ENCODE assay signal across 19 cellular contexts in genomic region chr20:51577432-51578144, GRCh38. TPM values are rescaled to one million over a fixed set of nuclear protein-coding genes. Genes with fewer than 3 reads are reported as not detected.
DNase-seq lines count a peak whose midpoint lies in the region; ATAC-seq, FAIRE-seq and TF ChIP-seq lines count a peak whose summit lies in the region.
"Had no signal": no experiment of that assay in that cellular context is flagged by ENCODE, and none has a peak within 500 bp of the region (broad histone marks: within the 10 kb centered on the region; RNA-seq: fewer than 3 reads in every experiment).

No MANE protein-coding gene starts in this region.

- TF ChIP-seq POLR2A in HepG2 (IDR thresholded peaks at IDR 0.05; ENCODE audit: insufficient read depth in 1 of 2, low read depth in 2 of 2, low read length in 2 of 2) = no peak
- no peak for TF ChIP-seq POLR2A in right lobe of liver (IDR thresholded peaks at IDR 0.05)
- TF ChIP-seq POLR2A in K562 (conservative IDR thresholded peaks at IDR 0.05) = no peak

- no peak overlapping the region for H2AK5ac ChIP-seq in neuronal stem cell (ENCODE audit: low read depth, low read length)

- ATAC-seq in HepG2 (peak; percentile 15; the same call in 2 of the 3 replicates), right lobe of liver (no peak), K562 (peak; percentile 60)
- ATAC-seq: GM23338 had no signal

- no peak overlapping the region for H2BK15ac ChIP-seq in neuronal stem cell (ENCODE audit: low read length)

- TF ChIP-seq RAD21 in HepG2 (CRISPR knock-in tag; IDR thresholded peaks at IDR 0.05) = no peak
- TF ChIP-seq RAD21 in K562 (CRISPR knock-in tag; conservative IDR thresholded peaks at IDR 0.05 in 1 of 2, IDR thresholded peaks at IDR 0.05 in 1 of 2) = no peak

- H2BK5ac ChIP-seq in neuronal stem cell (ENCODE audit: low read length) = no peak overlapping the region

- no peak overlapping the region for H4K91ac ChIP-seq in neuronal stem cell (ENCODE audit: low read depth, low read length, poor library complexity)

- H3K36me3 ChIP-seq in HepG2 (replicated peaks in 1 of 2; ENCODE audit: control insufficient read depth in 1 of 2, insufficient read depth in 2 of 2, low read length in 2 of 2) (no peaks in the 10 kb centered on the region), right lobe of liver (no peaks in the 10 kb centered on the region), K562 (ENCODE audit: control insufficient read depth, insufficient read depth, low read length) (no peaks in the 10 kb centered on the region), neuronal stem cell (replicated peaks in 1 of 2; ENCODE audit: control insufficient read depth in 2 of 2, insufficient read depth in 2 of 2, low read length in 2 of 2) (no peaks in the 10 kb centered on the region)
- H3K36me3 ChIP-seq: BLaER1 had no signal

- POLR2A ChIA-PET in HepG2 (lab: Yijun Ruan, JAX) = interaction anchor here (1.4 kb wide), 1 partner anchor 14 kb away, joined by 3 read pairs; no protein-coding TSS in a partner anchor
- POLR2A ChIA-PET in K562 (lab: Yijun Ruan, JAX) = no interaction called here

- intact Hi-C loops in HepG2 (cut with micrococcal nuclease; ENCODE audit: unreplicated experiment) = no loop called here
- intact Hi-C loops in right lobe of liver (cut with DNase I) = no loop called here
- intact Hi-C loops in K562 (cut with micrococcal nuclease) = no loop called here

- peaks cover 0 to 42% of the 10 kb centered on the region in 2 experiments; a peak in 2 of 5 replicates for H3K27me3 ChIP-seq in HepG2 (ENCODE audit: control insufficient read depth in 1 of 2, insufficient read depth in 2 of 2, low read length in 2 of 2)
- H3K27me3 ChIP-seq in right lobe of liver = no peaks in the 10 kb centered on the region
- H3K27me3 ChIP-seq in K562 (ENCODE audit: control insufficient read depth in 2 of 2, insufficient read depth in 2 of 2, low read length in 2 of 2) = no peaks in the 10 kb centered on the region
- H3K27me3 ChIP-seq in neuronal stem cell (ENCODE audit: control insufficient read depth in 3 of 3, insufficient read depth in 3 of 3, low read depth in 1 of 3, low read length in 3 of 3) = no peaks in the 10 kb centered on the region
- H3K27me3 ChIP-seq: BLaER1 had no signal

- TF ChIP-seq CTCF in HepG2 (CRISPR knock-in tag; IDR thresholded peaks at IDR 0.05) (peak; percentile 25; the same call in 1 of the 2 replicates), right lobe of liver (IDR thresholded peaks at IDR 0.05) (no peak), K562 (IDR thresholded peaks at IDR 0.05 in 2 of 3, conservative IDR thresholded peaks at IDR 0.05 in 1 of 3; ENCODE audit: insufficient read depth in 2 of 3, low read depth in 1 of 3, low read length in 3 of 3) (peak in 2 of 3 experiments; percentile 3 to 32; a peak in 1 of 6 replicates)

- in situ Hi-C loops in HepG2 (cut with HindIII; ENCODE audit: extremely low pct_ligation_motif_present, low pct_unique_long_range_greater_than_20kb) (loop anchor here (25.0 kb wide), 1 partner anchor 590 kb away; no protein-coding TSS in a partner anchor), K562 (cut with MboI) (no loop called here)

- H3K18ac ChIP-seq in neuronal stem cell (ENCODE audit: low read length) = peak overlapping the region; percentile 11

- H2AFZ ChIP-seq in HepG2 (ENCODE audit: low read length) (no peak overlapping the region), K562 (ENCODE audit: low read depth, low read length) (peak overlapping the region; percentile 54), neuronal stem cell (ENCODE audit: low read length) (no peak overlapping the region)
- H2AFZ ChIP-seq: GM23338 had no signal

- no peak for TF ChIP-seq EP300 in HepG2 (IDR thresholded peaks at IDR 0.05; ENCODE audit: low read depth in 2 of 2, low read length in 2 of 2)
- no peak for TF ChIP-seq EP300 in HepG2 (CRISPR knock-in tag; IDR thresholded peaks at IDR 0.05; ENCODE audit: borderline replicate concordance)
- TF ChIP-seq EP300 in K562 (IDR thresholded peaks at IDR 0.05; ENCODE audit: low read length) = no peak

- no peak for DNase-seq in HepG2 (ENCODE audit: low spot score)
- DNase-seq in right lobe of liver = no peak
- DNase-seq in K562 (ENCODE audit: extremely low read depth in 1 of 4, low spot score in 3 of 4) = no peak
- DNase-seq in neuronal stem cell (ENCODE audit: low spot score) = no peak
- no peak for DNase-seq in GM19238 (ENCODE audit: insufficient read length, low spot score)
- DNase-seq in NCI-H146 (lab: John Stamatoyannopoulos, UW) = no peak
- DNase-seq in GM19239 (ENCODE audit: insufficient read length, low spot score) = no peak
- DNase-seq: AML-193; Calu3; CD4-positive, alpha-beta memory T cell; DMS53; DND-41; EL had no signal

- no peak overlapping the region for H2BK120ac ChIP-seq in neuronal stem cell (ENCODE audit: low read depth, low read length)

- no peak overlapping the region for H3K4me3 ChIP-seq in HepG2 (replicated peaks in 1 of 3; ENCODE audit: insufficient read depth in 1 of 3, low read depth in 2 of 3, low read length in 3 of 3)
- H3K4me3 ChIP-seq in right lobe of liver = no peak overlapping the region
- no peak overlapping the region for H3K4me3 ChIP-seq in K562
- H3K4me3 ChIP-seq in neuronal stem cell (ENCODE audit: low read length in 2 of 2) = peak overlapping the region in 1 of 2 donors; percentile 9
- H3K4me3 ChIP-seq: A549, BLaER1, GM23338 had no signal

- FAIRE-seq in HepG2 (lab: Jason Lieb, UNC) (no peak), K562 (lab: Jason Lieb, UNC) (no peak), GM19239 (lab: Jason Lieb, UNC) (no peak)
- FAIRE-seq: A549, GM12891, H54 had no signal

- H2BK12ac ChIP-seq in neuronal stem cell (ENCODE audit: low read length) = no peak overlapping the region

- H3K14ac ChIP-seq in neuronal stem cell (ENCODE audit: low read length) = no peak overlapping the region

- H3K9ac ChIP-seq in HepG2 (ENCODE audit: insufficient read depth, low read depth, low read length) = no peak overlapping the region
- no peak overlapping the region for H3K9ac ChIP-seq in K562 (ENCODE audit: insufficient read depth in 1 of 2, low read depth in 2 of 2, low read length in 2 of 2)
- no peak overlapping the region for H3K9ac ChIP-seq in neuronal stem cell (ENCODE audit: low read depth, low read length, poor library complexity)
- H3K9ac ChIP-seq: BLaER1 had no signal

- BruUV-seq in HepG2 (replicated peaks; lab: Mats Ljungman, UMichigan) (no TSS peak), K562 (replicated peaks; lab: Mats Ljungman, UMichigan) (no TSS peak)

- no peak overlapping the region for H3K4ac ChIP-seq in neuronal stem cell (ENCODE audit: low read length)

- H4K20me1 ChIP-seq in HepG2 (ENCODE audit: insufficient read depth, low read length) = no peaks in the 10 kb centered on the region
- H4K20me1 ChIP-seq in K562 (replicated peaks; ENCODE audit: control insufficient read depth, insufficient read depth, low read length) = no peaks in the 10 kb centered on the region
- H4K20me1 ChIP-seq: BLaER1 had no signal

- H3K4me2 ChIP-seq in HepG2 (ENCODE audit: low read depth, low read length) = no peak overlapping the region
- no peak overlapping the region; the same call in 1 of the 2 replicates for H3K4me2 ChIP-seq in K562 (ENCODE audit: insufficient read depth, low read length)
- no peak overlapping the region for H3K4me2 ChIP-seq in neuronal stem cell (ENCODE audit: insufficient read depth, low read length, poor library complexity, severe bottlenecking)
- H3K4me2 ChIP-seq: A549, BLaER1, GM23338 had no signal

- H3K4me1 ChIP-seq in HepG2 (ENCODE audit: insufficient read depth, low read length) = peaks cover 8% of the 10 kb centered on the region
- no peaks in the 10 kb centered on the region for H3K4me1 ChIP-seq in right lobe of liver
- H3K4me1 ChIP-seq in K562 (replicated peaks in 1 of 2; ENCODE audit: control insufficient read depth in 2 of 2, insufficient read depth in 2 of 2, low read length in 2 of 2) = no peaks in the 10 kb centered on the region; a peak in 3 of 5 replicates
- H3K4me1 ChIP-seq in neuronal stem cell (ENCODE audit: control insufficient read depth in 2 of 2, insufficient read depth in 1 of 2, low read depth in 1 of 2, low read length in 2 of 2) = no peaks in the 10 kb centered on the region
- H3K4me1 ChIP-seq: A549, BLaER1 had no signal

- WGBS in HepG2 (ENCODE audit: low lambda C conversion rate) = 39% methylated on average over 11 of the region's 11 CpGs
- 86% methylated on average over 11 of the region's 11 CpGs for WGBS in right lobe of liver (ENCODE audit: insufficient coverage, low coverage, low lambda C conversion rate, missing lambda C conversion rate)
- WGBS in K562 (ENCODE audit: insufficient coverage, low coverage, missing lambda C conversion rate) = 53% methylated on average over 11 of the region's 11 CpGs
- no CpG with 5 or more reads among the region's 11 CpGs for WGBS in neuronal stem cell (ENCODE audit: extremely low coverage in 2 of 2, insufficient read length in 2 of 2, insufficient replicate concordance in 1 of 2), 2 donors

- H3K79me2 ChIP-seq in HepG2 (ENCODE audit: insufficient read depth, low read length) (no peaks in the 10 kb centered on the region), K562 (ENCODE audit: control insufficient read depth, insufficient read depth, low read length) (no peaks in the 10 kb centered on the region)

- H4K8ac ChIP-seq in neuronal stem cell (ENCODE audit: low read depth, low read length) = no peak overlapping the region

- CTCF ChIA-PET in HepG2 (lab: Yijun Ruan, JAX; ENCODE audit: low intra/inter-chr PET ratio, low total read pairs) (no interaction called here), K562 (lab: Yijun Ruan, JAX; ENCODE audit: low intra/inter-chr PET ratio) (no interaction called here)

- H3K9me3 ChIP-seq in HepG2 (ENCODE audit: low read length) (no peaks in the 10 kb centered on the region), right lobe of liver (no peaks in the 10 kb centered on the region), K562 (replicated peaks; ENCODE audit: control insufficient read depth, insufficient read depth, low read depth, low read length) (no peaks in the 10 kb centered on the region; the same call in 1 of the 2 replicates), neuronal stem cell (replicated peaks in 1 of 2; ENCODE audit: control insufficient read depth in 2 of 2, insufficient read depth in 1 of 2, low read depth in 1 of 2, low read length in 2 of 2) (peaks cover 0 to 7% of the 10 kb centered on the region in 2 donors)
- H3K9me3 ChIP-seq: A549 had no signal

- H3K27ac ChIP-seq in HepG2 (ENCODE audit: extremely low read length, insufficient read depth, low read length) (no peak overlapping the region), right lobe of liver (no peak overlapping the region), K562 (ENCODE audit: extremely low read depth, low read depth, low read length) (no peak overlapping the region), neuronal stem cell (replicated peaks; ENCODE audit: low read length) (no peak overlapping the region)
- H3K27ac ChIP-seq: 22Rv1, A549, BLaER1 had no signal

- no peaks in the 10 kb centered on the region for H3K9me1 ChIP-seq in K562 (ENCODE audit: control insufficient read depth, insufficient read depth, low read length)

- H3K23ac ChIP-seq in neuronal stem cell (ENCODE audit: low read depth, low read length, poor library complexity) = no peak overlapping the region

- no peaks in the 10 kb centered on the region for H3K79me1 ChIP-seq in neuronal stem cell (ENCODE audit: low read depth, low read length)

RNA-seq across cellular contexts. Expression of gene NFATC2, which starts 35.1 kb away (rescaled TPM):
- total RNA-seq in HepG2 (2016; rRNA removed; fragmentation: Illumina TruSeq; extraction: Trizol) (3.3 and 8.0 TPM in 2 replicates), right lobe of liver (1 to 10 TPM; 3.9 to 7.1 (median 4.7) TPM), K562 (2014; rRNA removed) (2.5 and 3.7 TPM in 2 replicates), K562 (2014; rRNA removed; fragmentation: Illumina TruSeq; extraction: Trizol) (2.7 and 3.0 TPM in 2 replicates), K562 (2015; rRNA removed; fragmentation: Illumina TruSeq; extraction: Trizol) (2.6 and 3.3 TPM in 2 replicates), K562 (2021) (11.2 and 11.3 TPM in 2 replicates)
- total RNA-seq in HepG2 (2016; cell fraction: cytosol; rRNA removed; fragmentation: Illumina TruSeq; extraction: Trizol; ENCODE audit: low read depth) = 4.1 and 4.9 TPM in 2 replicates
- 2.6 and 7.7 TPM in 2 replicates for total RNA-seq in HepG2 (2016; cell fraction: insoluble cytoplasmic fraction; rRNA removed; fragmentation: Illumina TruSeq; extraction: Trizol)
- 4.2 TPM in 2 replicates for total RNA-seq in HepG2 (2016; cell fraction: membrane; rRNA removed; fragmentation: Illumina TruSeq; extraction: Trizol)
- 8.5 and 9.9 TPM in 2 replicates for total RNA-seq in HepG2 (2016; cell fraction: nucleus; rRNA removed; fragmentation: Illumina TruSeq; extraction: Trizol)
- polyA plus RNA-seq in HepG2 (2011; rRNA removed) (1.9 TPM in 2 replicates), K562 (2011; rRNA removed) (1.6 and 2.1 TPM in 2 replicates), K562 (2014; fragmentation: Illumina TruSeq; extraction: Trizol) (7.0 and 8.1 TPM in 2 replicates), K562 (2014; fragmentation: Nextera tagmentation; extraction: Ambion mirVana) (1 to 10 TPM; 1.9 to 4.1 TPM), K562 (2014; rRNA removed) (3.8 and 4.0 TPM in 2 replicates)
- polyA plus RNA-seq in HepG2 (2011; cell fraction: cytosol; rRNA removed) = 0.85 and 1.7 TPM in 2 replicates
- polyA plus RNA-seq in HepG2 (2011; cell fraction: nucleus; rRNA removed) = 6.8 and 7.7 TPM in 2 replicates
- 5.7 and 6.1 TPM in 2 replicates for polyA plus RNA-seq in HepG2 (2012)
- polyA plus RNA-seq in HepG2 (2016; cell fraction: cytosol; fragmentation: Illumina TruSeq; extraction: Trizol; ENCODE audit: low read depth) = 0.31 and 0.43 TPM in 2 replicates
- 7.2 and 8.9 TPM in 2 replicates for polyA plus RNA-seq in HepG2 (2016; cell fraction: insoluble cytoplasmic fraction; fragmentation: Illumina TruSeq; extraction: Trizol; ENCODE audit: low read depth)
- polyA plus RNA-seq in HepG2 (2016; cell fraction: membrane; fragmentation: Illumina TruSeq; extraction: Trizol; ENCODE audit: low read depth) = 1.2 and 1.4 TPM in 2 replicates
- polyA plus RNA-seq in HepG2 (2016; cell fraction: nucleus; fragmentation: Illumina TruSeq; extraction: Trizol; ENCODE audit: insufficient read depth, low read depth) = 11.5 and 12.3 TPM in 2 replicates
- polyA minus RNA-seq in HepG2 (2011; rRNA and poly(A)+ RNA removed; ENCODE audit: low replicate concordance) = 3.3 TPM in 1 of 2 replicates, not detected in the other
- 4.3 and 5.8 TPM in 2 replicates for polyA minus RNA-seq in HepG2 (2011; cell fraction: cytosol; rRNA and poly(A)+ RNA removed)
- polyA minus RNA-seq in HepG2 (2011; cell fraction: nucleus; rRNA and poly(A)+ RNA removed) = 7.7 and 8.2 TPM in 2 replicates
- 19.7 and 27.2 TPM in 2 replicates for total RNA-seq in K562 (2011; cell fraction: chromatin; rRNA removed; ENCODE audit: low replicate concordance)
- total RNA-seq in K562 (2011; cell fraction: nucleolus; rRNA removed) = 7.7 and 10.9 TPM in 2 replicates
- 16.1 and 29.1 TPM in 2 replicates for total RNA-seq in K562 (2011; cell fraction: nucleoplasm; rRNA removed)
- polyA plus RNA-seq in K562 (2011; cell fraction: cytosol; rRNA removed) = 1.00 and 1.6 TPM in 2 replicates
- polyA plus RNA-seq in K562 (2011; cell fraction: nucleus; rRNA removed) = 5.3 and 5.7 TPM in 2 replicates
- 7.2 and 8.8 TPM in 2 replicates for polyA plus RNA-seq in K562 (2012)
- polyA minus RNA-seq in K562 (2011; rRNA and poly(A)+ RNA removed) = 2.7 and 4.2 TPM in 2 replicates
- polyA minus RNA-seq in K562 (2011; cell fraction: cytosol; rRNA and poly(A)+ RNA removed) = 4.4 and 4.8 TPM in 2 replicates
- polyA minus RNA-seq in K562 (2011; cell fraction: nucleus; rRNA and poly(A)+ RNA removed) = 4.3 TPM in 2 replicates
- 0.67 TPM for polyA plus RNA-seq in neuronal stem cell (2013, experiment 1 of 2)
- polyA plus RNA-seq in neuronal stem cell (2013, experiment 2 of 2) = 0.76 TPM

Comparison
In these comparisons a context has a peak if more than half of its experiments do, and no peak if none do; other contexts are left out.
1. ATAC-seq: peak in HepG2 (single experiment) and K562 (single experiment); none in right lobe of liver (0 of 4).
2. CTCF ChIP-seq: peak in HepG2 (single experiment) and K562 (2 of 3); none in right lobe of liver (0 of 4).
3. Of the 241 proteins assayed by ChIP-seq in both HepG2 and K562: peak only in HepG2: ZFX; only in K562: none; in both: CTCF; in neither: 239.